ENCODE assay signal across 16 cellular contexts in the genomic region with DNA sequence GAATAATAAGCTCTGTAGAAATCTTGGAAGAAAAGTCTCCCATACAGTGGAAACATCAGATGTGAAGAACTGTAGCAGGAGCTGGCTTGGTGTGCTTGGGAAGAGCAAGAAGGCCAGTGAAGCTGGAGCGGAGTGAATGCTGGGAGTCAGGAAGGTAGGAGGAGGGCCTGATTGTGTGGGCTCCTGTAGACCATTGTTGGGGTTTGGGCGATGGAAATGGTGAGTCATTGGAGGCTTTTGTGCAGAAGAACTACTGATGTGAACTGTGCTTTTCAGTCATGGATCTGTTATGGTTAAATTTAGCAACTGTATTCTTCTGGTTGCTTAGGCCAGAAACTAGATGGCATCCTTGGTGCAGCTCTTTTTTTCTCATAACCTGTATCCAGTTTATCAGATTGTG. TPM values are rescaled to one million over a fixed set of nuclear protein-coding genes. Genes with fewer than 3 reads are reported as not detected.
DNase-seq lines count a peak whose midpoint lies in the region; ATAC-seq and TF ChIP-seq lines count a peak whose summit lies in the region.
"Had no signal": no experiment of that assay in that cellular context is flagged by ENCODE, and none has a peak within 500 bp of the region (broad histone marks: within the 10 kb centered on the region; RNA-seq: fewer than 3 reads in every experiment).

No MANE protein-coding gene starts in this region.

- H3K9me3 Mint-ChIP-seq in endodermal cell = no peaks in the 10 kb centered on the region
- H3K9me3 Mint-ChIP-seq: activated B cell treated with CpG ODN at 0.5 μM for 24 hours, immature natural killer cell, T-cell had no signal

- H3K4me1 Mint-ChIP-seq in endodermal cell = peaks cover 32% of the 10 kb centered on the region

- H3K4me1 ChIP-seq in endodermal cell (ENCODE audit: control insufficient read depth, insufficient read depth, low read length) = peaks cover 13% of the 10 kb centered on the region

- no peak overlapping the region for H3K27ac Mint-ChIP-seq in endodermal cell
- H3K27ac Mint-ChIP-seq: activated B cell treated with CpG ODN at 0.5 μM for 24 hours, immature natural killer cell, T-cell had no signal

- ATAC-seq in HG02798 (IDR thresholded peaks at IDR 0.05; ENCODE audit: poor library complexity, unreplicated experiment) = no peak
- ATAC-seq: T-cell had no signal

- DNase-seq in activated naive CD4-positive, alpha-beta T cell treated with Interleukin-2 at 50 U/mL for 16 hours = peak; percentile 9
- no peak for DNase-seq in activated naive CD4-positive, alpha-beta T cell treated with anti-CD3 and anti-CD28 coated beads, Interleukin-2, amount 50 U/mL, for 16 hours
- DNase-seq in NB4 (ENCODE audit: low read depth) (peak; percentile 29), endodermal cell (no peak), NCI-H146 (lab: John Stamatoyannopoulos, UW) (no peak), D341Med (ENCODE audit: low spot score) (no peak)
- DNase-seq in stimulated activated CD4-positive, alpha-beta T cell treated with anti-CD3 and anti-CD28 coated beads, Interleukin-2, amount 100 ng/mL, for 4 hours (ENCODE audit: low read depth) = peak; percentile 16
- DNase-seq: activated B cell treated with CpG ODN at 0.5 μM for 24 hours; activated effector memory CD4-positive, alpha-beta T cell treated with Interleukin-2 at 50 U/mL for 16 hours; effector CD8-positive, alpha-beta T cell; immature natural killer cell; NCI-H1105; NCI-H446; nucleus accumbens; T-cell had no signal

- H3K36me3 Mint-ChIP-seq in endodermal cell (ENCODE audit: low read depth) = no peaks in the 10 kb centered on the region
- H3K36me3 Mint-ChIP-seq: immature natural killer cell had no signal

- no peak overlapping the region for H3K27ac ChIP-seq in endodermal cell (ENCODE audit: low read depth, low read length)

- H3K36me3 ChIP-seq in endodermal cell (ENCODE audit: control insufficient read depth, insufficient read depth, low read length) = no peaks in the 10 kb centered on the region

- no peaks in the 10 kb centered on the region for H3K27me3 Mint-ChIP-seq in endodermal cell (ENCODE audit: insufficient read depth)
- H3K27me3 Mint-ChIP-seq: activated B cell treated with CpG ODN at 0.5 μM for 24 hours, T-cell had no signal

- no peaks in the 10 kb centered on the region for H3K9me3 ChIP-seq in endodermal cell (ENCODE audit: control insufficient read depth, low read length)

- H3K9ac ChIP-seq in endodermal cell (ENCODE audit: extremely low read depth, low read length, poor library complexity, severe bottlenecking) = no peak overlapping the region

- no peaks in the 10 kb centered on the region for H3K27me3 ChIP-seq in endodermal cell (ENCODE audit: control insufficient read depth, insufficient read depth, low read length, poor library complexity, severe bottlenecking)

- TF ChIP-seq POLR2A in NB4 (IDR thresholded peaks at IDR 0.05; ENCODE audit: extremely low read depth, insufficient read length) = no peak

- 89 to 91% methylated on average over 1 to 2 of the region's 2 CpGs for WGBS in endodermal cell (ENCODE audit: insufficient coverage in 1 of 2, insufficient read length in 1 of 2), 2 experiments

- H3K4me3 ChIP-seq in NB4 (ENCODE audit: low read depth, low read length) (peak overlapping the region; percentile 9), endodermal cell (ENCODE audit: low read length) (peak overlapping the region; percentile 95)

- H3K4me3 Mint-ChIP-seq in endodermal cell = no peak overlapping the region
- H3K4me3 Mint-ChIP-seq: activated B cell treated with CpG ODN at 0.5 μM for 24 hours, immature natural killer cell, T-cell had no signal

- TF ChIP-seq CTCF in NB4 (IDR thresholded peaks at IDR 0.05; ENCODE audit: low read depth, low read length) (no peak), endodermal cell (conservative IDR thresholded peaks at IDR 0.05) (no peak)

RNA-seq across cellular contexts. Expression of gene ICE1, which starts 2.3 kb away (rescaled TPM):
- total RNA-seq in endodermal cell = 10 to 100 TPM; 36.9 to 40.5 TPM
- 28.7 TPM for polyA plus RNA-seq in endodermal cell (2013, experiment 1 of 2)
- 30.3 TPM for polyA plus RNA-seq in endodermal cell (2013, experiment 2 of 2)

Comparison
In these comparisons a context has a peak if more than half of its experiments do, and no peak if none do; other contexts are left out.
1. DNase-seq: peak in activated naive CD4-positive, alpha-beta T cell treated with Interleukin-2 at 50 U/mL for 16 hours (single experiment), NB4 (single experiment) and stimulated activated CD4-positive, alpha-beta T cell treated with anti-CD3 and anti-CD28 coated beads, Interleukin-2, amount 100 ng/mL, for 4 hours (single experiment); none in activated naive CD4-positive, alpha-beta T cell treated with anti-CD3 and anti-CD28 coated beads, Interleukin-2, amount 50 U/mL, for 16 hours (single experiment), endodermal cell (single experiment), NCI-H146 (single experiment) and D341Med (single experiment).